Comparison of ENCODE assay signal across 8 cellular contexts in the genomic region with DNA sequence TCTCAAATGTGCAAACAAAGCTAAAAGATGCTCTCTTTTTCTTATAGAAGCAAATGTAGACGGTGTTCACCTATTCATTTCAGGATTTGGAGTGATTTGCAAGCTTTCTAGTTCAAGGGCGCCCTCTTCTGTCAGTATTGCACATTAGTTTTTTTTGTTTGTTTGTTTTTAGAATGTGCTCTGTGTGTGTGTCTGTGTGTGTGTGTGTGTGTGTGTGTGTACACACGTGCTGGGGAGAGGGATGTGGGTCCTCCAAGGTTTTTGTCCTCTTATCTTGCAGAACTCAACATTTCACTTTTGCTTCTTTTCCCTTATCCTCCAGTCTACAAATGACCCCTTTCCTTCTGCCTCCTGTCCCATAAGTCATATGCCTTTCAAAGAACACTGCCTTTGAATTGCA. TPM values are rescaled to one million over a fixed set of nuclear protein-coding genes. Genes with fewer than 3 reads are reported as not detected.
DNase-seq lines count a peak whose midpoint lies in the region; ATAC-seq, FAIRE-seq and TF ChIP-seq lines count a peak whose summit lies in the region.

No MANE protein-coding gene starts in this region.

- no peak overlapping the region for H3K27ac ChIP-seq in GM12878 (ENCODE audit: control insufficient read depth, insufficient read depth)
- H3K27ac ChIP-seq in spleen = no peak overlapping the region

- H3K79me2 ChIP-seq in GM12878 (ENCODE audit: control insufficient read depth, insufficient read depth, low read length) = no peaks in the 10 kb centered on the region

- H3K4me1 ChIP-seq in GM12878 (ENCODE audit: control insufficient read depth, insufficient read depth, low read length) (peaks cover 7% of the 10 kb centered on the region; the same call in 1 of the 2 replicates), spleen (peaks cover 0 to 23% (median 7%) of the 10 kb centered on the region in 6 donors)

- CTCF ChIA-PET in GM12878 (lab: Yijun Ruan, JAX) = interaction anchor here (0.6 to 16.8 kb wide), 60 partner anchors 8 to 623 kb away, joined by 3 to 451 read pairs (median 6); a partner anchor contains a TSS

- TF ChIP-seq RAD21 in GM12878 (IDR thresholded peaks at IDR 0.05; ENCODE audit: insufficient read depth, low read depth, low read length) = peak; percentile 99

- H2AFZ ChIP-seq in GM12878 (ENCODE audit: control insufficient read depth, low read depth, low read length) = no peak overlapping the region

- RAD21 ChIA-PET in GM12878 (lab: Charles Lee; ENCODE audit: unreplicated experiment) = interaction anchor here (0.8 to 7.3 kb wide), 28 partner anchors 8 to 398 kb away, joined by 3 to 131 read pairs (median 5); a partner anchor contains a TSS

- intact Hi-C loops in GM12878 (cut with micrococcal nuclease; ENCODE audit: unreplicated experiment) (loop anchor here (1.0 kb wide), 3 partner anchors 48 to 119 kb away; no protein-coding TSS in a partner anchor), spleen (cut with DNase I; ENCODE audit: low total_unique reads) (loop anchor here (5.0 kb wide), 2 partner anchors 47 to 107 kb away; no protein-coding TSS in a partner anchor)

- 3% methylated on average over 3 of the region's 3 CpGs for WGBS in GM12878 (ENCODE audit: insufficient coverage, insufficient replicate concordance, low lambda C conversion rate, missing lambda C conversion rate)
- WGBS in spleen, 5 donors = 4 to 8% (median 5%) methylated on average over 3 of the region's 3 CpGs

- peak; percentile 83 for ATAC-seq in GM12878
- ATAC-seq in HG02623 (IDR thresholded peaks at IDR 0.05; ENCODE audit: unreplicated experiment) = no peak

- no peaks in the 10 kb centered on the region for H3K27me3 ChIP-seq in GM12878 (replicated peaks in 1 of 2; ENCODE audit: control insufficient read depth in 2 of 2, insufficient read depth in 2 of 2, low read length in 1 of 2)
- H3K27me3 ChIP-seq in spleen (replicated peaks in 1 of 7) = no peaks in the 10 kb centered on the region

- SMC1A ChIA-PET in GM12878 (lab: Charles Lee; ENCODE audit: uncharacterized antibody, unreplicated experiment) = interaction anchor here (0.7 to 8.5 kb wide), 48 partner anchors 9 to 1724 kb away, joined by 3 to 159 read pairs (median 5); a partner anchor contains a TSS

- POLR2A ChIA-PET in GM12878 (lab: Charles Lee) = interaction anchor here (0.6 to 1.6 kb wide), 5 partner anchors 11 to 119 kb away, joined by 3 to 8 read pairs (median 3); no protein-coding TSS in a partner anchor

- peak; percentile 79 for FAIRE-seq in GM12878 (lab: Jason Lieb, UNC)

- H3K4me2 ChIP-seq in GM12878 (ENCODE audit: control insufficient read depth, insufficient read depth) = no peak overlapping the region

- H3K36me3 ChIP-seq in GM12878 (ENCODE audit: control insufficient read depth in 2 of 2, insufficient read depth in 2 of 2, low read length in 1 of 2) = no peaks in the 10 kb centered on the region; a peak in 1 of 4 replicates
- peaks cover 0 to 40% (median 12%) of the 10 kb centered on the region in 6 donors for H3K36me3 ChIP-seq in spleen

- in situ Hi-C loops in SK-MEL-5 (cut with HindIII; ENCODE audit: low pct_unique_long_range_greater_than_20kb, low sequenced_read_pairs) = no loop called here
- in situ Hi-C loops in GM12878 (cut with MboI) = loop anchor here (5.0 kb wide), 2 partner anchors 47 to 107 kb away; no protein-coding TSS in a partner anchor

- no peak overlapping the region for H3K9ac ChIP-seq in GM12878 (ENCODE audit: control insufficient read depth, insufficient read depth, low read length)

- BruUV-seq in GM12878 (replicated peaks; lab: Mats Ljungman, UMichigan) = no TSS peak

- TF ChIP-seq POLR2A in GM12878 (IDR thresholded peaks at IDR 0.05; ENCODE audit: low read depth, low read length) = no peak
- no peak for TF ChIP-seq POLR2A in spleen (IDR thresholded peaks at IDR 0.05)

- no peaks in the 10 kb centered on the region for H4K20me1 ChIP-seq in GM12878 (ENCODE audit: control insufficient read depth, insufficient read depth)

- DNase-seq in SIG-M5 treated with dmso at 0.1 percent for 504 hours (lab: John Stamatoyannopoulos, UW; ENCODE audit: unreplicated experiment) = peak; percentile 75
- DNase-seq in SIG-M5 (lab: John Stamatoyannopoulos, UW) = no peak
- DNase-seq in NCI-H1105 treated with DMSO at 0.1 percent for 48 hours (lab: John Stamatoyannopoulos, UW) = peak; percentile 73
- peak; percentile 85 for DNase-seq in SK-MEL-5 (ENCODE audit: low read depth, low spot score)
- DNase-seq in GM12878 (ENCODE audit: low read depth, low spot score) = peak; percentile 34
- peak; percentile 54 for DNase-seq in iPS DF 19.7 (ENCODE audit: low read depth, low spot score)
- DNase-seq in spleen = no peak

- H3K9me3 ChIP-seq in GM12878 (replicated peaks; ENCODE audit: control insufficient read depth, insufficient read depth, low read length) (no peaks in the 10 kb centered on the region), spleen (no peaks in the 10 kb centered on the region)

- no peak overlapping the region for H3K4me3 ChIP-seq in GM12878
- H3K4me3 ChIP-seq in spleen = no peak overlapping the region

- TF ChIP-seq CTCF in GM12878 (IDR thresholded peaks at IDR 0.05 in 2 of 3, conservative IDR thresholded peaks at IDR 0.05 in 1 of 3; ENCODE audit: control insufficient read depth in 2 of 3, extremely low read depth in 1 of 3, insufficient read depth in 1 of 3, low read depth in 3 of 3, low read length in 3 of 3) (peak; percentile 60 to 77 (median 62)), spleen (IDR thresholded peaks at IDR 0.05 in 8 of 11, conservative IDR thresholded peaks at IDR 0.05 in 3 of 11) (peak; percentile 22 to 92 (median 62))

- no peak for TF ChIP-seq EP300 in GM12878 (IDR thresholded peaks at IDR 0.05; ENCODE audit: borderline replicate concordance in 1 of 2, control insufficient read depth in 1 of 2, low read depth in 2 of 2, low read length in 2 of 2)

RNA-seq across cellular contexts. Expression of a gene that starts 23.5 kb away (rescaled TPM):
- 0.74 and 1.6 TPM in 2 replicates for total RNA-seq in SK-MEL-5 (2014; rRNA removed; shearing (Covaris generic))
- 0.49 and 1.2 TPM in 2 replicates for polyA plus RNA-seq in SK-MEL-5 (2015; cell fraction: cytosol; rRNA removed)
- 11.6 and 17.5 TPM in 2 replicates for polyA plus RNA-seq in SK-MEL-5 (2015; cell fraction: nucleus; rRNA removed)
- total RNA-seq in GM12878 (2013; cell fraction: nucleolus; rRNA removed) = 71.1 and 76.2 TPM in 2 replicates
- total RNA-seq in GM12878 (2014; rRNA removed) = 3.3 and 3.4 TPM in 2 replicates
- 2.3 TPM in 2 replicates for total RNA-seq in GM12878 (2014; rRNA removed; fragmentation: Illumina TruSeq; extraction: Trizol)
- total RNA-seq in GM12878 (2021) = 4.4 and 5.7 TPM in 2 replicates
- 3.9 TPM for polyA plus RNA-seq in GM12878 (2011; ENCODE audit: low read depth)
- 1.8 and 3.2 TPM in 2 replicates for polyA plus RNA-seq in GM12878 (2011; rRNA removed)
- polyA plus RNA-seq in GM12878 (2011; cell fraction: cytosol; rRNA removed) = 2.9 and 4.0 TPM in 2 replicates
- polyA plus RNA-seq in GM12878 (2011; cell fraction: nucleus; rRNA removed) = 41.3 and 54.3 TPM in 2 replicates
- polyA plus RNA-seq in GM12878 (2012) = 5.3 and 7.2 TPM in 2 replicates
- polyA plus RNA-seq in GM12878 (2014; fragmentation: Illumina TruSeq; extraction: Trizol) = 2.3 and 3.7 TPM in 2 replicates
- polyA plus RNA-seq in GM12878 (2014; fragmentation: Nextera tagmentation; extraction: Ambion mirVana) = under 1 TPM; 0.31 to 0.33 TPM
- 4.4 and 5.8 TPM in 2 replicates for polyA plus RNA-seq in GM12878 (2014; rRNA removed)
- under 1 TPM; 0.48 to 0.57 TPM for polyA plus RNA-seq in GM12878 (2016; fragmentation: Nextera tagmentation; extraction: Ambion mirVana)
- polyA minus RNA-seq in GM12878 (2011; rRNA and poly(A)+ RNA removed) = 11.5 and 14.5 TPM in 2 replicates
- 1.0 and 1.3 TPM in 2 replicates for polyA minus RNA-seq in GM12878 (2011; cell fraction: cytosol; rRNA and poly(A)+ RNA removed)
- polyA minus RNA-seq in GM12878 (2011; cell fraction: nucleus; rRNA and poly(A)+ RNA removed) = 10.0 and 18.0 TPM in 2 replicates
- total RNA-seq in spleen = 10 to 100 TPM; 21.0 to 35.8 (median 27.1) TPM
- 10 to 100 TPM in 1 of 3 donors, 1 to 10 TPM in 2; 4.9 to 10.1 (median 9.7) TPM for polyA plus RNA-seq in spleen

RNA-seq across cellular contexts. Expression of a gene that starts 52.0 kb away (rescaled TPM):
- 7.7 and 8.7 TPM in 2 replicates for total RNA-seq in SK-MEL-5 (2014; rRNA removed; shearing (Covaris generic))
- polyA plus RNA-seq in SK-MEL-5 (2015; cell fraction: cytosol; rRNA removed) = 11.5 and 15.9 TPM in 2 replicates
- polyA plus RNA-seq in SK-MEL-5 (2015; cell fraction: nucleus; rRNA removed) = 168 and 171 TPM in 2 replicates
- 49.8 and 58.7 TPM in 2 replicates for total RNA-seq in GM12878 (2013; cell fraction: nucleolus; rRNA removed)
- total RNA-seq in GM12878 (2014; rRNA removed) (13.7 and 14.9 TPM in 2 replicates), GM12878 (2014; rRNA removed; fragmentation: Illumina TruSeq; extraction: Trizol) (8.5 and 8.8 TPM in 2 replicates), GM12878 (2021) (19.0 and 19.9 TPM in 2 replicates), spleen (10 to 100 TPM; 13.4 to 31.9 (median 26.8) TPM)
- polyA plus RNA-seq in GM12878 (2011; ENCODE audit: low read depth) = 7.2 TPM
- polyA plus RNA-seq in GM12878 (2011; rRNA removed) (6.5 and 13.5 TPM in 2 replicates), GM12878 (2014; fragmentation: Illumina TruSeq; extraction: Trizol) (2.3 and 7.4 TPM in 2 replicates), GM12878 (2014; fragmentation: Nextera tagmentation; extraction: Ambion mirVana) (1 to 10 TPM in 1 of 2 experiments, under 1 TPM in 1; 0.66 to 2.7 TPM), GM12878 (2014; rRNA removed) (22.6 and 26.5 TPM in 2 replicates), GM12878 (2016; fragmentation: Nextera tagmentation; extraction: Ambion mirVana) (10 to 100 TPM; 10.6 to 15.7 TPM), spleen (10 to 100 TPM; 14.9 to 22.5 (median 22.2) TPM)
- polyA plus RNA-seq in GM12878 (2011; cell fraction: cytosol; rRNA removed) = 21.6 and 36.9 TPM in 2 replicates
- 76.2 and 80.1 TPM in 2 replicates for polyA plus RNA-seq in GM12878 (2011; cell fraction: nucleus; rRNA removed)
- 10.3 and 13.3 TPM in 2 replicates for polyA plus RNA-seq in GM12878 (2012)
- polyA minus RNA-seq in GM12878 (2011; rRNA and poly(A)+ RNA removed) = 11.3 and 23.6 TPM in 2 replicates
- polyA minus RNA-seq in GM12878 (2011; cell fraction: cytosol; rRNA and poly(A)+ RNA removed) = 5.3 and 7.6 TPM in 2 replicates
- polyA minus RNA-seq in GM12878 (2011; cell fraction: nucleus; rRNA and poly(A)+ RNA removed) = 19.2 and 41.1 TPM in 2 replicates

Comparison
In these comparisons a context has a peak if more than half of its experiments do, and no peak if none do; other contexts are left out.
1. DNase-seq: peak in SIG-M5 treated with dmso at 0.1 percent for 504 hours (single experiment), NCI-H1105 treated with DMSO at 0.1 percent for 48 hours (single experiment), SK-MEL-5 (single experiment), GM12878 (single experiment) and iPS DF 19.7 (single experiment); none in SIG-M5 (single experiment) and spleen (single experiment).